Comparison of ENCODE assay signal across 8 cellular contexts in the genomic region with DNA sequence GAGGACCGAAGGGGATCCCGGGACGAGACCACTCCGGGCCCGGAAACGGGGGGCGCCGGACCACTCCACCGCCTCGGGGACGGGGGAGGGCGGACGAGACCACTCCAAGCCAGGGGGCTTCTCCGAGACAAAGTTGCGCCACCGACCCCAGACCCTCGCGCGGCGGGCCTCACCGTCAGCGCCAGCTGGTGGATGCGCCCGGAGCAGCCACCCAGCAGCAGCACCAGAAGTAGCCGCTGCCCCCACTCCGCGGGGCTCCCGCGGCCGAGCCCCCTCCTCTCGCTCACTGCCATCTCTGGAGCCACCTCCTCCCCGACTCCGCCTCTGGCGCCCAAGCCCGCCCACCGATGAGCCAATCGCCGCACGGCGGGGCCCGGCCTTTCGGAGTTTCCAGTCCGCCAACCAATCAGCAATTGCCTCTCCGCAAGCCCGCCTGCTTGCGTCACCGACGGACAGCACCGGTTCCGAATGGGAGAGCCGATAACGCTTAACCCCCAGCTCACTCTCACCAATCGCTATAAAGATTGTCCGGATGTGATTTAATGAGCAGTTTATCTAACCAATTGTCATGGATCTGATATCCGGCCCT. TPM values are rescaled to one million over a fixed set of nuclear protein-coding genes. Genes with fewer than 3 reads are reported as not detected.
DNase-seq lines count a peak whose midpoint lies in the region; ATAC-seq and TF ChIP-seq lines count a peak whose summit lies in the region.

GPR108 (minus strand) TSS at position 297 of the 589 bp plus-strand sequence; CDS start at position 293, 4 bp downstream.

- H3K27me3 Mint-ChIP-seq in H9 (ENCODE audit: low read depth), result no peaks in the 10 kb centered on the region

- H3K27me3 ChIP-seq in H9 (ENCODE audit: insufficient read depth, low read length), result no peaks in the 10 kb centered on the region
- no peaks in the 10 kb centered on the region for H3K27me3 ChIP-seq in MG63
- no peaks in the 10 kb centered on the region for H3K27me3 ChIP-seq in foreskin keratinocyte
- no peaks in the 10 kb centered on the region for H3K27me3 ChIP-seq in neuron (ENCODE audit: insufficient read depth, low read length)
- no peaks in the 10 kb centered on the region for H3K27me3 ChIP-seq in subcutaneous abdominal adipose tissue (ENCODE audit: control insufficient read depth in 5 of 5, insufficient read depth in 4 of 5, low read length in 5 of 5)

- H3K4ac ChIP-seq in H9 (ENCODE audit: low read depth, low read length), result no peak within 1 kb of the TSS

- H3K36me3 ChIP-seq in ES-I3 (ENCODE audit: insufficient read depth, low read length) (no peaks in the 10 kb centered on the region), MG63 (peaks cover 4% of the 10 kb centered on the region), neuron (ENCODE audit: insufficient read depth, low read length) (no peaks in the 10 kb centered on the region), subcutaneous abdominal adipose tissue (ENCODE audit: control insufficient read depth in 5 of 5, insufficient read depth in 5 of 5, low read length in 5 of 5) (peaks cover 0 to 17% (median 16%) of the 10 kb centered on the region in 5 donors)

- no peak within 1 kb of the TSS for H4K5ac ChIP-seq in H9 (ENCODE audit: insufficient read length, low read depth, low read length)

- H2AFZ ChIP-seq in H9 (ENCODE audit: low read length) (no peak within 1 kb of the TSS), neuron (ENCODE audit: low read depth, low read length) (peak within 1 kb of the TSS; percentile 75)

- H3K4me1 Mint-ChIP-seq in H9, result peaks cover 37 to 50% of the 10 kb centered on the region in 2 experiments

- in situ Hi-C loops in SK-MEL-5 (cut with HindIII; ENCODE audit: low pct_unique_long_range_greater_than_20kb, low sequenced_read_pairs), result no loop called here

- peaks cover 9 to 16% (median 12%) of the 10 kb centered on the region in 3 experiments for H3K36me3 Mint-ChIP-seq in H9 (ENCODE audit: insufficient read depth in 1 of 3, low read depth in 3 of 3)

- H3K27ac Mint-ChIP-seq in H9, result peak within 1 kb of the TSS; percentile 95 to 98 (median 97)

- H3K27ac ChIP-seq in H9 (ENCODE audit: insufficient read length, low read depth, low read length) (peak within 1 kb of the TSS; percentile 42), foreskin keratinocyte (peak within 1 kb of the TSS; percentile 88), subcutaneous abdominal adipose tissue (ENCODE audit: low read depth, low read length) (peak within 1 kb of the TSS; percentile 97)

- TF ChIP-seq CTCF in H9 (conservative IDR thresholded peaks at IDR 0.05), result no peak
- no peak for TF ChIP-seq CTCF in foreskin keratinocyte (conservative IDR thresholded peaks at IDR 0.05)

- peak within 1 kb of the TSS; percentile 2; the same call in 1 of the 2 replicates for H2BK15ac ChIP-seq in H9 (ENCODE audit: low read depth, low read length)

- H2BK12ac ChIP-seq in H9 (ENCODE audit: insufficient read length, low read depth, low read length), result no peak within 1 kb of the TSS

- no peak within 1 kb of the TSS for H3K56ac ChIP-seq in H9 (ENCODE audit: insufficient read length, low read depth, low read length)

- H3K4me3 ChIP-seq in MG63 (peak within 1 kb of the TSS; percentile 81), neuron (ENCODE audit: low read length) (peak within 1 kb of the TSS; percentile 82), subcutaneous abdominal adipose tissue (ENCODE audit: low read depth in 1 of 5, low read length in 5 of 5) (peak within 1 kb of the TSS; percentile 77 to 88 (median 87))

- no peak within 1 kb of the TSS for H3T11ph ChIP-seq in H9 (ENCODE audit: low read length)

- H3K4me2 ChIP-seq in H9 (ENCODE audit: insufficient read depth, insufficient read length, low read length), result peak within 1 kb of the TSS; percentile 97

- no peaks in the 10 kb centered on the region for H3K9me3 Mint-ChIP-seq in H9

- peaks cover 23% of the 10 kb centered on the region for H3K4me1 ChIP-seq in ES-I3 (ENCODE audit: insufficient read depth, low read length)
- peaks cover 7% of the 10 kb centered on the region; the same call in 1 of the 2 replicates for H3K4me1 ChIP-seq in H9 (ENCODE audit: insufficient read depth, low read length)
- peaks cover 6% of the 10 kb centered on the region for H3K4me1 ChIP-seq in foreskin keratinocyte
- peaks cover 29% of the 10 kb centered on the region for H3K4me1 ChIP-seq in neuron (ENCODE audit: insufficient read depth, low read length)
- peaks cover 12 to 60% (median 45%) of the 10 kb centered on the region in 5 donors for H3K4me1 ChIP-seq in subcutaneous abdominal adipose tissue (ENCODE audit: control insufficient read depth in 5 of 5, insufficient read depth in 5 of 5, low read length in 5 of 5)

- H2AK5ac ChIP-seq in H9 (ENCODE audit: insufficient read length, low read length), result no peak within 1 kb of the TSS

- peaks cover 2% of the 10 kb centered on the region for H4K20me1 ChIP-seq in H9 (ENCODE audit: control insufficient read depth, insufficient read depth, insufficient read length)

- H3K79me2 ChIP-seq in H9 (ENCODE audit: insufficient read depth, low read length), result no peaks in the 10 kb centered on the region; the same call in 1 of the 2 replicates

- no peak within 1 kb of the TSS for H2BK120ac ChIP-seq in H9 (ENCODE audit: low read depth, low read length, poor library complexity, severe bottlenecking)

- H3K18ac ChIP-seq in H9 (ENCODE audit: insufficient read length, low read depth, low read length), result peak within 1 kb of the TSS; percentile 98

- peak; percentile 71 for ATAC-seq in foreskin keratinocyte

- H3K9ac ChIP-seq in ES-I3 (ENCODE audit: low read depth, low read length) (peak within 1 kb of the TSS; percentile 85), H9 (ENCODE audit: extremely low read depth, insufficient read length, low read length) (peak within 1 kb of the TSS; percentile 72), subcutaneous abdominal adipose tissue (ENCODE audit: low read length in 5 of 5) (peak within 1 kb of the TSS; percentile 56 to 88 (median 75))

- peak; percentile 100 for DNase-seq in H9
- DNase-seq in MG63, result peak; percentile 97
- peak; percentile 99 for DNase-seq in SK-MEL-5 (ENCODE audit: low read depth, low spot score)
- peak; percentile 100 for DNase-seq in activated naive CD4-positive, alpha-beta T cell treated with Interleukin-2 at 50 U/mL for 16 hours
- peak; percentile 100 for DNase-seq in foreskin keratinocyte

- no CpG with 5 or more reads among the region's 55 CpGs for WGBS in H9 (ENCODE audit: extremely low coverage, insufficient read length, low lambda C conversion rate)

- no peak within 1 kb of the TSS for H3K23ac ChIP-seq in H9 (ENCODE audit: insufficient read length, low read depth, low read length)

- peak within 1 kb of the TSS; percentile 98 for H3K14ac ChIP-seq in H9 (ENCODE audit: insufficient read depth, low read length)

- H3K79me1 ChIP-seq in H9 (ENCODE audit: insufficient read depth, low read depth, low read length, poor library complexity, severe bottlenecking), result no peaks in the 10 kb centered on the region

- H2BK5ac ChIP-seq in H9 (ENCODE audit: insufficient read length, low read length), result no peak within 1 kb of the TSS

- no peak within 1 kb of the TSS for H2BK20ac ChIP-seq in H9 (ENCODE audit: low read depth, low read length, poor library complexity, severe bottlenecking)

- no peak within 1 kb of the TSS for H4K8ac ChIP-seq in H9 (replicated peaks; ENCODE audit: insufficient read length, low read depth, low read length)

- H3K9me3 ChIP-seq in ES-I3 (ENCODE audit: control insufficient read depth, insufficient read depth, low read length) (no peaks in the 10 kb centered on the region), H9 (ENCODE audit: control insufficient read depth, low read depth, low read length) (no peaks in the 10 kb centered on the region), MG63 (no peaks in the 10 kb centered on the region), neuron (ENCODE audit: low read length) (no peaks in the 10 kb centered on the region), subcutaneous abdominal adipose tissue (ENCODE audit: control insufficient read depth in 5 of 5, low read length in 5 of 5) (no peaks in the 10 kb centered on the region)

- H4K91ac ChIP-seq in H9 (ENCODE audit: insufficient read length, low read depth, low read length), result no peak within 1 kb of the TSS

- peaks cover 25% of the 10 kb centered on the region for H3K23me2 ChIP-seq in H9 (ENCODE audit: insufficient read length, low read depth, low read length, poor library complexity, severe bottlenecking)

- peak within 1 kb of the TSS; percentile 88 to 97 for H3K4me3 Mint-ChIP-seq in H9

RNA-seq across cellular contexts. Expression of gene GPR108, which starts in this region (rescaled TPM):
- total RNA-seq in H9 (2021) (38.2 and 39.3 TPM in 2 replicates), foreskin keratinocyte (52.3 and 61.7 TPM in 2 replicates)
- 39.4 and 78.1 TPM in 2 replicates for total RNA-seq in MG63 (2014; rRNA removed; shearing (Covaris generic); ENCODE audit: low replicate concordance)
- 49.4 and 56.8 TPM in 2 replicates for total RNA-seq in SK-MEL-5 (2014; rRNA removed; shearing (Covaris generic))
- polyA plus RNA-seq in SK-MEL-5 (2015; cell fraction: cytosol; rRNA removed), result 64.6 and 68.4 TPM in 2 replicates
- 146 and 154 TPM in 2 replicates for polyA plus RNA-seq in SK-MEL-5 (2015; cell fraction: nucleus; rRNA removed)
- 59.8 and 74.0 TPM in 2 replicates for polyA plus RNA-seq in foreskin keratinocyte

Comparison
In these comparisons a context has a peak if more than half of its experiments do, and no peak if none do; other contexts are left out.
1. Peak in every context shown above with its lines: DNase-seq, ATAC-seq, H3K4me3 ChIP-seq and H3K27ac ChIP-seq.
2. H3K27ac ChIP-seq: peak in every context shown above with its lines; median percentile 97 in subcutaneous abdominal adipose tissue; 88 in foreskin keratinocyte; 42 in H9.